In the genomic region with DNA sequence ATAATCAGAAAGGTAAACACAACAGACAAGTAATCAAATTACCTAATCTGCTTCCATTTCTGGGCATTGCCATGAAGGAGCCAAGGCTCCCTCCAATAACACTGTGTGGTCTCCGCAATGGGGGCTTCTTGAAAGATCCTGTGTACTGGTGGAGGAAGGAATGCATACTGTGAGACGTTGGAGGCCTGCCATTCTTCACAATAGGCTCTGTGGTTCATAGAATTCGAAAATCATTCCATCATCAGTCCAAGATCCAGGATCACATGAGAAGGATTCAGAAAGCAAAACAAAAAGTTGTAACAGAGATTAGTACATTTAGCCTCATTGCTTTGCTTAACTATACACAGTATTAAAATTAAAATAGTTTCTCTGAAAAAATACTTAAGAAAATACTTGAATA, we compare ENCODE assay signal across 19 cellular contexts.
"Had no signal": no experiment of that assay in that cellular context is flagged by ENCODE, and none has a peak within 500 bp of the region (broad histone marks: within the 10 kb centered on the region; RNA-seq: fewer than 3 reads in every experiment).

No MANE protein-coding gene starts in this region.

- H3K27me3 ChIP-seq: gastroesophageal sphincter had no signal

- ATAC-seq: gastroesophageal sphincter; mucosa of descending colon; naive thymus-derived CD8-positive, alpha-beta T cell; right cardiac atrium had no signal

- H3K9me3 ChIP-seq: gastroesophageal sphincter, left ventricle myocardium inferior, mucosa of descending colon, SJSA1 had no signal

- H3K27ac ChIP-seq: coronary artery, gastroesophageal sphincter, left ventricle myocardium inferior, SJSA1 had no signal

- H3K4me3 Mint-ChIP-seq: activated CD4-positive, alpha-beta T cell treated with anti-CD3 and anti-CD28 coated beads, Interleukin-2, amount 10 ng/mL, durations not matched to agents 7 days and 5 days; activated naive CD8-positive, alpha-beta T cell treated with anti-CD3 and anti-CD28 coated beads, Interleukin-2, amount 10 ng/mL, durations not matched to agents 7 days and 5 days; activated T-helper 1 cell treated with anti-CD3 and anti-CD28 coated beads, Interleukin-12 subunit alpha, Interleukin-12 subunit beta, Interleukin-2, Interleukin-4 antibody, amounts not matched to agents 30 ng/mL and 10 ng/mL and 1 ng/mL, durations not matched to agents 14 hours and 24 hours and 36 hours; naive thymus-derived CD8-positive, alpha-beta T cell; stimulated activated naive CD8-positive, alpha-beta T cell treated with anti-CD3 and anti-CD28 coated beads, Interleukin-15, Interleukin-2, amounts not matched to agents 100 ng/mL and 50 ng/mL, for 24 hours; type B pancreatic cell had no signal

- H3K4me2 ChIP-seq: smooth muscle cell had no signal

- H3K4me3 ChIP-seq: coronary artery, gastroesophageal sphincter, left ventricle myocardium inferior, mucosa of descending colon, SJSA1, smooth muscle cell had no signal

- H3K27me3 Mint-ChIP-seq: activated CD4-positive, alpha-beta T cell treated with anti-CD3 and anti-CD28 coated beads, Interleukin-2, amount 10 ng/mL, durations not matched to agents 7 days and 5 days; activated naive CD8-positive, alpha-beta T cell treated with anti-CD3 and anti-CD28 coated beads, Interleukin-2, amount 10 ng/mL, durations not matched to agents 7 days and 5 days; naive thymus-derived CD8-positive, alpha-beta T cell; progenitor cell of endocrine pancreas; stimulated activated naive CD8-positive, alpha-beta T cell treated with anti-CD3 and anti-CD28 coated beads, Interleukin-15, Interleukin-2, amounts not matched to agents 100 ng/mL and 50 ng/mL, for 24 hours; type B pancreatic cell had no signal

- H3K27ac Mint-ChIP-seq: activated CD4-positive, alpha-beta T cell treated with anti-CD3 and anti-CD28 coated beads, Interleukin-2, amount 10 ng/mL, durations not matched to agents 7 days and 5 days; activated naive CD8-positive, alpha-beta T cell treated with anti-CD3 and anti-CD28 coated beads, Interleukin-2, amount 10 ng/mL, durations not matched to agents 7 days and 5 days; activated T-helper 1 cell treated with anti-CD3 and anti-CD28 coated beads, Interleukin-12 subunit alpha, Interleukin-12 subunit beta, Interleukin-2, Interleukin-4 antibody, amounts not matched to agents 30 ng/mL and 10 ng/mL and 1 ng/mL, durations not matched to agents 14 hours and 24 hours and 36 hours; progenitor cell of endocrine pancreas; stimulated activated naive CD8-positive, alpha-beta T cell treated with anti-CD3 and anti-CD28 coated beads, Interleukin-15, Interleukin-2, amounts not matched to agents 100 ng/mL and 50 ng/mL, for 24 hours; type B pancreatic cell had no signal

- H3K4me1 ChIP-seq: SJSA1 had no signal

- H3K9me3 Mint-ChIP-seq: stimulated activated naive CD8-positive, alpha-beta T cell treated with anti-CD3 and anti-CD28 coated beads, Interleukin-15, Interleukin-2, amounts not matched to agents 100 ng/mL and 50 ng/mL, for 24 hours; type B pancreatic cell had no signal

- DNase-seq: activated CD4-positive, alpha-beta T cell treated with anti-CD3 and anti-CD28 coated beads, Interleukin-2, amount 10 ng/mL, durations not matched to agents 7 days and 5 days; activated naive CD4-positive, alpha-beta T cell; activated naive CD8-positive, alpha-beta T cell treated with anti-CD3 and anti-CD28 coated beads, Interleukin-2, amount 10 ng/mL, durations not matched to agents 7 days and 5 days; anterior cingulate cortex; effector CD4-positive, alpha-beta T cell; left ventricle myocardium inferior; mucosa of descending colon; naive thymus-derived CD8-positive, alpha-beta T cell; occipital lobe; right cardiac atrium; T-helper 9 cell had no signal
